In the genomic region with DNA sequence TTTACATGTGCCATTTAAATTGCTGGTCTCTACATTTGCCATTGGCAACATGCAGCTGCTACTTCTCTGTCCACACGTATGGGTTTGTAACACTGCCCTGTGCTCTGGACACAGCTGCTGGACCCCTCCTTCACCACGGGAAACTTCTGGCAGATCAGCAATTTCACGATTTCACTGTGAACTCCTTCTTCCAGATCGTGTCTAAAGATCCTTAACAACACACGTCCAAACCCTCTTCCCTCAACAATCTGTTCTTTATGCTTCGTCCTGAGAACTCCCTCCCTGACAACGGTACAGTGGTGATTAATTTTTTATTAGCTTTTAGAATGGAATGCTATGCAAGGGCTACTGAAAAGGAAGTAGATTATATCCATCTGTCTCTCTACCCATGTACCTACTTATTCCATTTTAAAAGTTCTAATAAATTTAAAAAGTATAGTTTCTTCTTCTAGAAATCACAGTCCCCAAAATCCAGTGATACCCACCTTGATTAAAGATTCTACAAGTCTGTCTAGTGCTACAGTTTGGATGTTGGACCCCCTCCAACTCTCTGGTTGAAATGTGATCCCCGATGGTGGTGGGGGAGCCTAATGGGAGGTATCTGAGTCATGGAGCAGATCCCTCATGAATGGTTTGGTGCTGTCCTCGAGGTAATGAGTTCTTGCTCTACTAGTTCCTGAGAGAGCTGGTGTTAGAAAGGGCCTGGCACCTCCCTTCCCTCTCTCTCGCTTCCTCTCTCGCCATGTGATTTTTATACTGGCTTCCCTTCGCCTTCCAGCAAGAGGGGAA, we compare ENCODE assay signal across 18 cellular contexts.
DNase-seq lines count a peak whose midpoint lies in the region; ATAC-seq, FAIRE-seq and TF ChIP-seq lines count a peak whose summit lies in the region.
"Had no signal": no experiment of that assay in that cellular context is flagged by ENCODE, and none has a peak within 500 bp of the region (broad histone marks: within the 10 kb centered on the region; RNA-seq: fewer than 3 reads in every experiment).

No MANE protein-coding gene starts in this region.

- H3K9me3 ChIP-seq in astrocyte (ENCODE audit: insufficient read depth, low read depth, low read length): no peaks in the 10 kb centered on the region
- H3K9me3 ChIP-seq: gastroesophageal sphincter had no signal

- no peaks in the 10 kb centered on the region for H3K4me1 ChIP-seq in astrocyte (ENCODE audit: insufficient read depth, low read length)
- H3K4me1 ChIP-seq: gastroesophageal sphincter had no signal

- no peak overlapping the region for H3K4me3 Mint-ChIP-seq in astrocyte (ENCODE audit: unreplicated experiment)
- H3K4me3 Mint-ChIP-seq: activated T-helper 1 cell treated with anti-CD3 and anti-CD28 coated beads, Interleukin-12 subunit alpha, Interleukin-12 subunit beta, Interleukin-2, Interleukin-4 antibody, amounts not matched to agents 30 ng/mL and 10 ng/mL and 1 ng/mL, durations not matched to agents 14 hours and 24 hours and 36 hours; natural killer cell treated with Interleukin-12 subunit alpha and Interleukin-12 subunit beta and Interleukin-15 and Interleukin-18, amount 100 ng/mL, for 72 hours had no signal

- H3K36me3 Mint-ChIP-seq in astrocyte (ENCODE audit: low read depth, unreplicated experiment): peaks cover 15% of the 10 kb centered on the region
- H3K36me3 Mint-ChIP-seq: natural killer cell treated with Interleukin-12 subunit alpha and Interleukin-12 subunit beta and Interleukin-15 and Interleukin-18, amount 100 ng/mL, for 72 hours had no signal

- H3K4me2 ChIP-seq in astrocyte (ENCODE audit: low read length): no peak overlapping the region

- no peaks in the 10 kb centered on the region for H3K27me3 Mint-ChIP-seq in astrocyte (ENCODE audit: low read depth, unreplicated experiment)

- no peaks in the 10 kb centered on the region for H3K27me3 ChIP-seq in astrocyte (ENCODE audit: insufficient read depth, low read length)
- H3K27me3 ChIP-seq: gastroesophageal sphincter had no signal

- H3K36me3 ChIP-seq in astrocyte (ENCODE audit: insufficient read depth, low read length): no peaks in the 10 kb centered on the region

- no peak overlapping the region for H3K4me3 ChIP-seq in astrocyte (ENCODE audit: insufficient read depth, low read depth, low read length)
- H3K4me3 ChIP-seq: gastroesophageal sphincter had no signal

- TF ChIP-seq CTCF in astrocyte (IDR thresholded peaks at IDR 0.05; ENCODE audit: insufficient read depth, low read depth, low read length) (no peak), omental fat pad (IDR thresholded peaks at IDR 0.05) (no peak)

- H3K4me1 Mint-ChIP-seq in astrocyte (ENCODE audit: low read depth, unreplicated experiment): peaks cover 8% of the 10 kb centered on the region

- ATAC-seq in omental fat pad (ENCODE audit: low FRiP score) (no peak), GM19395 (IDR thresholded peaks at IDR 0.05; ENCODE audit: unreplicated experiment) (no peak)
- ATAC-seq: gastroesophageal sphincter; natural killer cell treated with Interleukin-12 subunit alpha and Interleukin-12 subunit beta and Interleukin-15 and Interleukin-18, amount 100 ng/mL, for 72 hours; Panc1 had no signal

- H2AFZ ChIP-seq in astrocyte (ENCODE audit: low read depth, low read length): no peak overlapping the region

- H3K27ac ChIP-seq in astrocyte (ENCODE audit: low read depth, low read length): no peak overlapping the region
- H3K27ac ChIP-seq: gastroesophageal sphincter had no signal

- no peak overlapping the region for H3K9ac ChIP-seq in astrocyte (ENCODE audit: low read length)

- no peak for FAIRE-seq in astrocyte (lab: Jason Lieb, UNC)
- FAIRE-seq in HTR-8/SVneo (lab: Jason Lieb, UNC): no peak
- FAIRE-seq: endometrium had no signal

- H3K79me2 ChIP-seq in astrocyte (ENCODE audit: insufficient read depth, low read length): no peaks in the 10 kb centered on the region

- DNase-seq in EH (ENCODE audit: low read depth) (peak; percentile 75), HT1080 (ENCODE audit: low read depth) (peak; percentile 75), astrocyte (ENCODE audit: low read depth) (peak; percentile 72), myocyte (ENCODE audit: low read depth) (peak; percentile 88), omental fat pad (ENCODE audit: low spot score) (no peak), HTR-8/SVneo (ENCODE audit: insufficient read length, low spot score) (no peak)
- DNase-seq: activated CD4-positive, alpha-beta T cell treated with anti-CD3 and anti-CD28 coated beads, Interleukin-2, amount 50 U/mL, for 4 hours; DMS153; NCI-H1092; NCI-H2081 treated with DMSO at 0.1 percent for 48 hours; retina had no signal

- peak overlapping the region; percentile 35 for H3K27ac Mint-ChIP-seq in astrocyte (ENCODE audit: unreplicated experiment)
- H3K27ac Mint-ChIP-seq: activated T-helper 1 cell treated with anti-CD3 and anti-CD28 coated beads, Interleukin-12 subunit alpha, Interleukin-12 subunit beta, Interleukin-2, Interleukin-4 antibody, amounts not matched to agents 30 ng/mL and 10 ng/mL and 1 ng/mL, durations not matched to agents 14 hours and 24 hours and 36 hours; IgD-negative memory B cell; natural killer cell treated with Interleukin-12 subunit alpha and Interleukin-12 subunit beta and Interleukin-15 and Interleukin-18, amount 100 ng/mL, for 72 hours had no signal

- no peaks in the 10 kb centered on the region for H4K20me1 ChIP-seq in astrocyte (ENCODE audit: insufficient read depth, low read length)

- no peaks in the 10 kb centered on the region for H3K9me3 Mint-ChIP-seq in astrocyte (ENCODE audit: unreplicated experiment)
- H3K9me3 Mint-ChIP-seq: activated T-helper 1 cell treated with anti-CD3 and anti-CD28 coated beads, Interleukin-12 subunit alpha, Interleukin-12 subunit beta, Interleukin-2, Interleukin-4 antibody, amounts not matched to agents 30 ng/mL and 10 ng/mL and 1 ng/mL, durations not matched to agents 14 hours and 24 hours and 36 hours; IgD-negative memory B cell; natural killer cell treated with Interleukin-12 subunit alpha and Interleukin-12 subunit beta and Interleukin-15 and Interleukin-18, amount 100 ng/mL, for 72 hours had no signal

Comparison
In these comparisons a context has a peak if more than half of its experiments do, and no peak if none do; other contexts are left out.
1. DNase-seq: peak in EH (single experiment), HT1080 (single experiment), astrocyte (single experiment) and myocyte (single experiment); none in omental fat pad (single experiment) and HTR-8/SVneo (single experiment).